In genomic region chr20:24277196-24277595, GRCh38 we compare ENCODE assay signal across 29 cellular contexts.
"Had no signal": no experiment of that assay in that cellular context is flagged by ENCODE, and none has a peak within 500 bp of the region (broad histone marks: within the 10 kb centered on the region; RNA-seq: fewer than 3 reads in every experiment).

No MANE protein-coding gene starts in this region.

- H3K4me3 Mint-ChIP-seq: activated CD4-positive, alpha-beta T cell treated with anti-CD3 and anti-CD28 coated beads for 36 hours; activated CD4-positive, alpha-beta T cell treated with anti-CD3 and anti-CD28 coated beads, Interleukin-2, amount 10 ng/mL, durations not matched to agents 7 days and 5 days; activated CD8-positive, alpha-beta T cell treated with anti-CD3 and anti-CD28 coated beads, Interleukin-2, amount 10 ng/mL, durations not matched to agents 7 days and 5 days; activated naive CD4-positive, alpha-beta T cell treated with anti-CD3 and anti-CD28 coated beads, Interleukin-2, amount 50 U/mL, for 24 hours; activated naive CD8-positive, alpha-beta T cell treated with anti-CD3 and anti-CD28 coated beads, Interleukin-2, amount 10 ng/mL, durations not matched to agents 7 days and 5 days; activated T-cell treated with anti-CD3 and anti-CD28 coated beads, Interleukin-2, amount 50 U/mL, for 24 hours; central memory CD8-positive, alpha-beta T cell; WTC11 had no signal

- ATAC-seq: activated CD4-positive, alpha-beta T cell treated with anti-CD3 and anti-CD28 coated beads for 36 hours; activated CD4-positive, CD25-positive, alpha-beta regulatory T cell treated with anti-CD3 and anti-CD28 coated beads, Interleukin-2, amount 50 U/mL, for 24 hours; activated CD8-positive, alpha-beta T cell treated with anti-CD3 and anti-CD28 coated beads, Interleukin-2, amount 10 ng/mL, durations not matched to agents 7 days and 5 days; K562; Panc1; WTC11 had no signal

- H3K27ac Mint-ChIP-seq: activated CD4-positive, alpha-beta T cell treated with anti-CD3 and anti-CD28 coated beads for 36 hours; activated CD4-positive, alpha-beta T cell treated with anti-CD3 and anti-CD28 coated beads, Interleukin-2, amount 10 ng/mL, durations not matched to agents 7 days and 5 days; activated CD8-positive, alpha-beta T cell treated with anti-CD3 and anti-CD28 coated beads, Interleukin-2, amount 10 ng/mL, durations not matched to agents 7 days and 5 days; activated naive CD4-positive, alpha-beta T cell treated with anti-CD3 and anti-CD28 coated beads, Interleukin-2, amount 50 U/mL, for 24 hours; activated naive CD8-positive, alpha-beta T cell treated with anti-CD3 and anti-CD28 coated beads, Interleukin-2, amount 10 ng/mL, durations not matched to agents 7 days and 5 days; activated T-cell treated with anti-CD3 and anti-CD28 coated beads, Interleukin-2, amount 50 U/mL, for 24 hours; activated T-helper 2 cell treated with anti-CD3 and anti-CD28 coated beads, Interferon-gamma antibody, Interleukin-2, Interleukin-4, amounts not matched to agents 10 μg/mL and 5 μg/mL and 100 μg/mL, durations not matched to agents 14 hours and 24 hours and 36 hours; WTC11 had no signal

- H3K36me3 ChIP-seq: ascending aorta, cardiac muscle cell, SJCRH30 had no signal

- H3K4me1 ChIP-seq: ascending aorta, SJCRH30 had no signal

- H3K27me3 Mint-ChIP-seq: activated CD4-positive, alpha-beta T cell treated with anti-CD3 and anti-CD28 coated beads for 36 hours had no signal

- H3K27ac ChIP-seq: ascending aorta, cardiac muscle cell, SJCRH30, SK-N-MC had no signal

- DNase-seq: activated CD4-positive, alpha-beta T cell treated with anti-CD3 and anti-CD28 coated beads for 36 hours; activated CD4-positive, alpha-beta T cell treated with anti-CD3 and anti-CD28 coated beads, Interleukin-2, amount 10 ng/mL, durations not matched to agents 7 days and 5 days; activated CD4-positive, alpha-beta T cell treated with anti-CD3 and anti-CD28 coated beads, Interleukin-2, amount 50 U/mL, for 48 hours; activated CD8-positive, alpha-beta T cell treated with anti-CD3 and anti-CD28 coated beads, Interleukin-2, amount 10 ng/mL, durations not matched to agents 7 days and 5 days; activated gamma-delta T cell; activated naive CD4-positive, alpha-beta T cell treated with Interleukin-2 at 50 U/mL for 16 hours; activated naive CD8-positive, alpha-beta T cell treated with anti-CD3 and anti-CD28 coated beads, Interleukin-2, amount 10 ng/mL, durations not matched to agents 7 days and 5 days; activated T-cell treated with anti-CD3 and anti-CD28 coated beads, Interleukin-2, amount 50 U/mL, for 24 hours; amygdala; NCI-H1092 treated with DMSO at 0.1 percent for 48 hours; NCI-H1417; NCI-H187 treated with DMSO at 0.1 percent for 48 hours; NCI-H2081; NCI-H226; NCI-H526 treated with DMSO at 0.1 percent for 48 hours; NCI-H774; SHP77; SJCRH30; T1000 had no signal

- H3K27me3 ChIP-seq: ascending aorta, SJCRH30 had no signal

- H3K36me3 Mint-ChIP-seq: WTC11 had no signal

- H3K4me1 Mint-ChIP-seq: activated CD4-positive, alpha-beta T cell treated with anti-CD3 and anti-CD28 coated beads for 36 hours; activated naive CD4-positive, alpha-beta T cell treated with anti-CD3 and anti-CD28 coated beads, Interleukin-2, amount 50 U/mL, for 24 hours; central memory CD8-positive, alpha-beta T cell had no signal

- H3K9me3 ChIP-seq: ascending aorta, SJCRH30 had no signal

- H3K4me3 ChIP-seq: ascending aorta, cardiac muscle cell, K562, SJCRH30, SK-N-MC had no signal
